ENCODE assay signal across 20 cellular contexts in genomic region chr20:56516631-56517030, GRCh38. TPM values are rescaled to one million over a fixed set of nuclear protein-coding genes. Genes with fewer than 3 reads are reported as not detected.
DNase-seq lines count a peak whose midpoint lies in the region; ATAC-seq and TF ChIP-seq lines count a peak whose summit lies in the region.
"Had no signal": no experiment of that assay in that cellular context is flagged by ENCODE, and none has a peak within 500 bp of the region (broad histone marks: within the 10 kb centered on the region; RNA-seq: fewer than 3 reads in every experiment).

No MANE protein-coding gene starts in this region.

- peaks cover 15% of the 10 kb centered on the region for H3K9me3 ChIP-seq in CD8-positive, alpha-beta memory T cell (ENCODE audit: low read length)
- H3K9me3 ChIP-seq: BE2C had no signal

- DNase-seq in caudate nucleus (lab: John Stamatoyannopoulos, UW) (peak in 21 of 61 donors; percentile 3 to 34 (median 13)), head of caudate nucleus (peak in 37 of 42 donors; percentile 11 to 79 (median 51)), nucleus accumbens (lab: John Stamatoyannopoulos, UW) (peak in 34 of 56 donors; percentile 2 to 64 (median 16)), superior temporal gyrus (ENCODE audit: extremely low spot score) (peak; percentile 72), omental fat pad (ENCODE audit: low spot score) (no peak), GM13977 (ENCODE audit: low spot score) (no peak)
- no peak for DNase-seq in CD8-positive, alpha-beta memory T cell
- DNase-seq in activated CD8-positive, alpha-beta memory T cell treated with anti-CD3 and anti-CD28 coated beads, Interleukin-2, amount 50 U/mL, for 48 hours, result no peak
- DNase-seq: BE2C; CD8-positive, alpha-beta T cell; DND-41; NCI-H1436 treated with DMSO at 0.1 percent for 48 hours; NCI-H2081; NCI-H510A; NCI-H774; PC-9 had no signal

- H3K27me3 Mint-ChIP-seq in CD8-positive, alpha-beta memory T cell, result no peaks in the 10 kb centered on the region

- no peak for ATAC-seq in omental fat pad (ENCODE audit: low FRiP score)
- ATAC-seq: CD8-positive, alpha-beta T cell had no signal

- H3K36me3 Mint-ChIP-seq in CD8-positive, alpha-beta memory T cell, result peaks cover 37 to 96% (median 50%) of the 10 kb centered on the region in 3 donors

- H3K27ac ChIP-seq in caudate nucleus (ENCODE audit: low read depth, low read length), result peak overlapping the region; percentile 7
- H3K27ac ChIP-seq in CD8-positive, alpha-beta memory T cell (ENCODE audit: low read depth, low read length), result no peak overlapping the region
- H3K27ac ChIP-seq: KMS-11, PC-9, SJSA1 had no signal

- no peak overlapping the region for H3K4me3 ChIP-seq in CD8-positive, alpha-beta memory T cell (ENCODE audit: low read length)
- H3K4me3 ChIP-seq: PC-9, SJSA1 had no signal

- TF ChIP-seq CTCF in omental fat pad (IDR thresholded peaks at IDR 0.05) (no peak), GM13977 (IDR thresholded peaks at IDR 0.05; ENCODE audit: extremely low read depth, insufficient read depth, missing control alignments) (no peak)

- intact Hi-C loops in head of caudate nucleus (cut with DNase I), result no loop called here

- in situ Hi-C loops in GM13977 (cut with MboI; ENCODE audit: low pct_unique_long_range_greater_than_20kb, low sequenced_read_pairs, unreplicated experiment), result no loop called here

- H3K27me3 ChIP-seq in CD8-positive, alpha-beta memory T cell (ENCODE audit: insufficient read depth, low read length, poor library complexity, severe bottlenecking), result no peaks in the 10 kb centered on the region
- H3K27me3 ChIP-seq: BE2C, SJSA1 had no signal

- H3K4me3 Mint-ChIP-seq in CD8-positive, alpha-beta memory T cell, result no peak overlapping the region
- H3K4me3 Mint-ChIP-seq: CD8-positive, alpha-beta T cell had no signal

- H3K4me1 ChIP-seq in CD8-positive, alpha-beta memory T cell (ENCODE audit: insufficient read depth, low read length), result no peaks in the 10 kb centered on the region
- H3K4me1 ChIP-seq: BE2C, SJSA1 had no signal

- POLR2A ChIA-PET in CD8-positive, alpha-beta memory T cell (lab: Charles Lee), result no interaction called here

- H3K4me1 Mint-ChIP-seq in CD8-positive, alpha-beta memory T cell, result no peaks in the 10 kb centered on the region

- peaks cover 14 to 31% (median 25%) of the 10 kb centered on the region in 5 donors for H3K9me3 Mint-ChIP-seq in CD8-positive, alpha-beta memory T cell

- CTCF ChIA-PET in CD8-positive, alpha-beta memory T cell (lab: Charles Lee), result interaction anchor here (1.0 kb wide), 1 partner anchor 34 kb away, joined by 4 read pairs; no protein-coding TSS in a partner anchor

- H3K27ac Mint-ChIP-seq in CD8-positive, alpha-beta memory T cell, result peak overlapping the region in 1 of 8 donors; percentile 33

- H3K36me3 ChIP-seq in CD8-positive, alpha-beta memory T cell (ENCODE audit: insufficient read depth, low read length), result peaks cover 40% of the 10 kb centered on the region

RNA-seq across cellular contexts. Expression of gene FAM209A, which starts 7.9 kb away (rescaled TPM):
- total RNA-seq in omental fat pad, result not detected
- total RNA-seq in CD8-positive, alpha-beta memory T cell, result 1 to 10 TPM; 1.0 to 1.2 TPM
- polyA plus RNA-seq in CD8-positive, alpha-beta memory T cell, result 0.33 TPM
- total RNA-seq: H1, M059J, PC-9, SJSA1 had no signal

RNA-seq across cellular contexts. Expression of gene FAM209B, which starts 16.4 kb away (rescaled TPM):
- not detected for total RNA-seq in omental fat pad
- total RNA-seq in CD8-positive, alpha-beta memory T cell, result 1 to 10 TPM in 1 of 2 experiments, under 1 TPM in 1; 0.46 to 1.2 TPM
- polyA plus RNA-seq in CD8-positive, alpha-beta memory T cell, result 0.61 TPM
- total RNA-seq: H1, M059J, PC-9, SJSA1 had no signal

RNA-seq across cellular contexts. Expression of gene RTF2, which starts 48.2 kb away (rescaled TPM):
- total RNA-seq in omental fat pad, result 10 to 100 TPM; 52.7 to 62.9 (median 53.7) TPM
- 10 to 100 TPM; 82.5 to 85.1 TPM for total RNA-seq in CD8-positive, alpha-beta memory T cell
- 121 TPM for polyA plus RNA-seq in CD8-positive, alpha-beta memory T cell

Comparison
In these comparisons a context has a peak if more than half of its experiments do, and no peak if none do; other contexts are left out.
1. DNase-seq: peak in head of caudate nucleus (37 of 42), nucleus accumbens (34 of 56) and superior temporal gyrus (single experiment); none in omental fat pad (single experiment), CD8-positive, alpha-beta memory T cell (0 of 5), GM13977 (single experiment) and activated CD8-positive, alpha-beta memory T cell treated with anti-CD3 and anti-CD28 coated beads, Interleukin-2, amount 50 U/mL, for 48 hours (single experiment).